In genomic region chrX:154761977-154762528, GRCh38 we compare ENCODE assay signal across 8 cellular contexts. TPM values are rescaled to one million over a fixed set of nuclear protein-coding genes. Genes with fewer than 3 reads are reported as not detected.
DNase-seq lines count a peak whose midpoint lies in the region; ATAC-seq and TF ChIP-seq lines count a peak whose summit lies in the region.

No MANE protein-coding gene starts in this region.

- H3K4me3 Mint-ChIP-seq in activated CD4-positive, alpha-beta T cell treated with anti-CD3 and anti-CD28 coated beads for 36 hours = peak overlapping the region; percentile 85
- H3K4me3 Mint-ChIP-seq in progenitor cell of endocrine pancreas (ENCODE audit: low read depth) = peak overlapping the region; percentile 85

- H3K36me3 Mint-ChIP-seq in activated CD4-positive, alpha-beta T cell treated with anti-CD3 and anti-CD28 coated beads for 36 hours (ENCODE audit: low read depth) = peaks cover 32% of the 10 kb centered on the region
- peaks cover 2% of the 10 kb centered on the region for H3K36me3 Mint-ChIP-seq in progenitor cell of endocrine pancreas (ENCODE audit: insufficient read depth)

- POLR2A ChIA-PET in activated CD4-positive, alpha-beta T cell treated with anti-CD3 and anti-CD28 coated beads for 36 hours (lab: Charles Lee) = interaction anchor here (1.0 to 2.9 kb wide), 4 partner anchors 11 to 17 kb away, joined by 3 to 11 read pairs (median 4); partner anchors contain the start of gene GAB3

- H3K27ac Mint-ChIP-seq in activated CD4-positive, alpha-beta T cell treated with anti-CD3 and anti-CD28 coated beads for 36 hours = peak overlapping the region; percentile 89
- H3K27ac Mint-ChIP-seq in progenitor cell of endocrine pancreas = peak overlapping the region; percentile 97

- peaks cover 29% of the 10 kb centered on the region for H3K4me1 Mint-ChIP-seq in activated CD4-positive, alpha-beta T cell treated with anti-CD3 and anti-CD28 coated beads for 36 hours
- H3K4me1 Mint-ChIP-seq in progenitor cell of endocrine pancreas (ENCODE audit: low read depth) = peaks cover 4% of the 10 kb centered on the region

- no peaks in the 10 kb centered on the region for H3K9me3 Mint-ChIP-seq in activated CD4-positive, alpha-beta T cell treated with anti-CD3 and anti-CD28 coated beads for 36 hours (ENCODE audit: low read depth)
- peaks cover 7% of the 10 kb centered on the region for H3K9me3 Mint-ChIP-seq in progenitor cell of endocrine pancreas (ENCODE audit: low read depth)

- WGBS in lower leg skin, 2 donors = 5 to 46% methylated on average over 10 of the region's 10 CpGs

- CTCF ChIA-PET in activated CD4-positive, alpha-beta T cell treated with anti-CD3 and anti-CD28 coated beads for 36 hours (lab: Charles Lee) = interaction anchor here (4.4 kb wide), 1 partner anchor 12 kb away, joined by 33 read pairs; the partner anchor contains the start of gene GAB3

- peak; percentile 31 for DNase-seq in activated CD4-positive, alpha-beta T cell treated with anti-CD3 and anti-CD28 coated beads for 36 hours
- DNase-seq in activated CD4-positive, alpha-beta T cell treated with anti-CD3 and anti-CD28 coated beads, Interleukin-2, amount 50 U/mL, for 1 hour = no peak
- DNase-seq in RPMI7951 (ENCODE audit: low read depth) (peak; percentile 17), epithelial cell of prostate (ENCODE audit: low read depth, low spot score) (no peak), progenitor cell of endocrine pancreas (ENCODE audit: low spot score, unreplicated experiment) (no peak), lower leg skin (ENCODE audit: low spot score in 2 of 2) (no peak)
- no peak for DNase-seq in stimulated activated CD4-positive, alpha-beta T cell treated with anti-CD3 and anti-CD28 coated beads, Interleukin-4, amount 100 ng/mL, for 24 hours

- no peaks in the 10 kb centered on the region for H3K27me3 Mint-ChIP-seq in activated CD4-positive, alpha-beta T cell treated with anti-CD3 and anti-CD28 coated beads for 36 hours
- H3K27me3 Mint-ChIP-seq in progenitor cell of endocrine pancreas = no peaks in the 10 kb centered on the region

- intact Hi-C loops in activated CD4-positive, alpha-beta T cell treated with anti-CD3 and anti-CD28 coated beads for 36 hours (cut with DNase I, micrococcal nuclease) = loop anchor here (1.0 to 5.0 kb wide), 12 partner anchors 37 to 833 kb away; partner anchors contain the start of genes MPP1 (in 2 of the 2), BRCC3 (in 1 of the 2), CMC4 (in 1 of the 2) and FAM3A (in 1 of the 2)
- intact Hi-C loops in lower leg skin (cut with DNase I; ENCODE audit: low total_unique reads) = no loop called here

- ATAC-seq in activated CD4-positive, alpha-beta T cell treated with anti-CD3 and anti-CD28 coated beads for 36 hours = no peak
- no peak for ATAC-seq in HG03565 (IDR thresholded peaks at IDR 0.05; ENCODE audit: unreplicated experiment)

- TF ChIP-seq POLR2A in lower leg skin (IDR thresholded peaks at IDR 0.05) = no peak

- H3K27ac ChIP-seq in epithelial cell of prostate = peak overlapping the region; percentile 66

- H3K4me3 ChIP-seq in lower leg skin (ENCODE audit: low read depth, poor library complexity, severe bottlenecking) = no peak overlapping the region

- TF ChIP-seq CTCF in progenitor cell of endocrine pancreas (IDR thresholded peaks at IDR 0.05; ENCODE audit: unreplicated experiment) = no peak
- no peak for TF ChIP-seq CTCF in lower leg skin (IDR thresholded peaks at IDR 0.05)

RNA-seq across cellular contexts. Expression of gene DKC1, which starts 0.6 kb away (rescaled TPM):
- 100 to 1,000 TPM; 126 to 130 TPM for total RNA-seq in activated CD4-positive, alpha-beta T cell treated with anti-CD3 and anti-CD28 coated beads for 36 hours
- total RNA-seq in RPMI7951 (2014; rRNA removed; shearing (Covaris generic)) = 27.9 and 29.7 TPM in 2 replicates
- total RNA-seq in progenitor cell of endocrine pancreas (58.5 and 61.0 TPM in 2 replicates), lower leg skin (10 to 100 TPM; 25.8 to 33.9 (median 29.3) TPM)

RNA-seq across cellular contexts. Expression of gene GAB3, which starts 11.2 kb away (rescaled TPM):
- total RNA-seq in activated CD4-positive, alpha-beta T cell treated with anti-CD3 and anti-CD28 coated beads for 36 hours = 1 to 10 TPM; 2.1 to 2.9 TPM
- total RNA-seq in RPMI7951 (2014; rRNA removed; shearing (Covaris generic)) = under 0.01 and 0.24 TPM in 2 replicates
- 0.13 and 0.14 TPM in 2 replicates for total RNA-seq in progenitor cell of endocrine pancreas
- total RNA-seq in lower leg skin = 1 to 10 TPM in 3 of 4 donors, under 1 TPM in 1; 0.30 to 1.8 (median 1.4) TPM

RNA-seq across cellular contexts. Expression of gene MPP1, which starts 43.2 kb away (rescaled TPM):
- total RNA-seq in activated CD4-positive, alpha-beta T cell treated with anti-CD3 and anti-CD28 coated beads for 36 hours = 10 to 100 TPM; 24.1 to 27.6 TPM
- 13.8 and 14.3 TPM in 2 replicates for total RNA-seq in RPMI7951 (2014; rRNA removed; shearing (Covaris generic))
- total RNA-seq in progenitor cell of endocrine pancreas = 4.9 and 6.3 TPM in 2 replicates
- total RNA-seq in lower leg skin = 10 to 100 TPM in 2 of 4 donors, 1 to 10 TPM in 2; 8.7 to 14.5 (median 10.5) TPM

Comparison
In these comparisons a context has a peak if more than half of its experiments do, and no peak if none do; other contexts are left out.
1. DNase-seq: peak in activated CD4-positive, alpha-beta T cell treated with anti-CD3 and anti-CD28 coated beads for 36 hours (single experiment) and RPMI7951 (single experiment); none in activated CD4-positive, alpha-beta T cell treated with anti-CD3 and anti-CD28 coated beads, Interleukin-2, amount 50 U/mL, for 1 hour (single experiment), epithelial cell of prostate (single experiment), progenitor cell of endocrine pancreas (single experiment), lower leg skin (0 of 2) and stimulated activated CD4-positive, alpha-beta T cell treated with anti-CD3 and anti-CD28 coated beads, Interleukin-4, amount 100 ng/mL, for 24 hours (single experiment).